ENCODE assay signal across 8 cellular contexts in genomic region chr22:42930810-42931420, GRCh38.
DNase-seq lines count a peak whose midpoint lies in the region; ATAC-seq and TF ChIP-seq lines count a peak whose summit lies in the region.

No MANE protein-coding gene starts in this region.

- no peak for DNase-seq in GM13977 (ENCODE audit: low spot score)
- DNase-seq in NB4 (ENCODE audit: low read depth): peak; percentile 25
- DNase-seq in fibroblast of lung (ENCODE audit: low read depth in 2 of 2): peak in 1 of 2 donors; percentile 56
- DNase-seq in G401 (ENCODE audit: low spot score): no peak
- no peak for DNase-seq in HAP-1 (ENCODE audit: low spot score in 2 of 2)
- no peak for DNase-seq in effector memory CD8-positive, alpha-beta T cell
- DNase-seq in KBM-7: no peak

- H3K4me2 ChIP-seq in fibroblast of lung (ENCODE audit: extremely low read depth, insufficient read depth, low read length): peak overlapping the region; percentile 33

- H3K9ac ChIP-seq in fibroblast of lung (ENCODE audit: insufficient read depth, low read length): peak overlapping the region; percentile 48

- no peak for ATAC-seq in effector memory CD8-positive, alpha-beta T cell (replicated peaks)

- H3K27me3 Mint-ChIP-seq in effector memory CD8-positive, alpha-beta T cell: no peaks in the 10 kb centered on the region

- in situ Hi-C loops in GM13977 (cut with MboI; ENCODE audit: low pct_unique_long_range_greater_than_20kb, low sequenced_read_pairs, unreplicated experiment) (no loop called here), G401 (cut with HindIII; ENCODE audit: low sequenced_read_pairs) (no loop called here), HAP-1 (cut with MboI; ENCODE audit: low sequenced_read_pairs) (no loop called here), KBM-7 (cut with MboI; ENCODE audit: low pct_unique_long_range_greater_than_20kb, low sequenced_read_pairs) (no loop called here)

- peaks cover 34% of the 10 kb centered on the region for H3K4me1 ChIP-seq in fibroblast of lung (ENCODE audit: control insufficient read depth, extremely low read depth, insufficient read depth, low read length)
- H3K4me1 ChIP-seq in HAP-1: peaks cover 10% of the 10 kb centered on the region; the same call in 1 of the 2 replicates

- H3K4me1 Mint-ChIP-seq in effector memory CD8-positive, alpha-beta T cell (ENCODE audit: low read depth in 2 of 2): peaks cover 55 to 56% of the 10 kb centered on the region in 2 donors

- H3K36me3 Mint-ChIP-seq in effector memory CD8-positive, alpha-beta T cell (ENCODE audit: insufficient read depth): peaks cover 7% of the 10 kb centered on the region

- H3K79me2 ChIP-seq in fibroblast of lung (ENCODE audit: control insufficient read depth, insufficient read depth, low read length): peaks cover 51% of the 10 kb centered on the region

- H3K36me3 ChIP-seq in fibroblast of lung (ENCODE audit: control insufficient read depth, insufficient read depth, low read length) (no peaks in the 10 kb centered on the region), HAP-1 (replicated peaks) (no peaks in the 10 kb centered on the region)

- TF ChIP-seq POLR2A in NB4 (IDR thresholded peaks at IDR 0.05; ENCODE audit: extremely low read depth, insufficient read length): no peak

- peak overlapping the region; percentile 97 for H3K27ac ChIP-seq in fibroblast of lung (ENCODE audit: insufficient read depth, low read length)
- H3K27ac ChIP-seq in skin epidermis: peak overlapping the region in 20 of 21 experiments; percentile 30 to 91 (median 79)

- H3K9me3 ChIP-seq in fibroblast of lung (ENCODE audit: control insufficient read depth, insufficient read depth, low read depth, low read length) (no peaks in the 10 kb centered on the region), HAP-1 (no peaks in the 10 kb centered on the region)

- H2AFZ ChIP-seq in fibroblast of lung (ENCODE audit: low read length): no peak overlapping the region

- no peaks in the 10 kb centered on the region for H3K9me3 Mint-ChIP-seq in effector memory CD8-positive, alpha-beta T cell

- H3K27me3 ChIP-seq in fibroblast of lung (ENCODE audit: control insufficient read depth, insufficient read depth, low read length) (no peaks in the 10 kb centered on the region), HAP-1 (ENCODE audit: low read depth) (no peaks in the 10 kb centered on the region)

- no peaks in the 10 kb centered on the region for H4K20me1 ChIP-seq in fibroblast of lung (ENCODE audit: control insufficient read depth, extremely low read depth, insufficient read depth, low read length)

- H3K4me3 ChIP-seq in NB4 (ENCODE audit: low read depth, low read length) (no peak overlapping the region), fibroblast of lung (replicated peaks in 1 of 4; ENCODE audit: control extremely low read depth in 1 of 4, insufficient read depth in 1 of 4, low read depth in 3 of 4, low read length in 4 of 4) (peak overlapping the region in 1 of 4 experiments; percentile 6), skin epidermis (no peak overlapping the region), HAP-1 (no peak overlapping the region)

- TF ChIP-seq CTCF in GM13977 (IDR thresholded peaks at IDR 0.05; ENCODE audit: extremely low read depth, insufficient read depth, missing control alignments) (peak; percentile 32), NB4 (IDR thresholded peaks at IDR 0.05; ENCODE audit: low read depth, low read length) (no peak), fibroblast of lung (conservative IDR thresholded peaks at IDR 0.05 in 1 of 2, IDR thresholded peaks at IDR 0.05 in 1 of 2; ENCODE audit: low read depth in 1 of 2, low read length in 2 of 2) (no peak)

- peak overlapping the region in 1 of 2 donors; percentile 77 for H3K27ac Mint-ChIP-seq in effector memory CD8-positive, alpha-beta T cell

- H3K4me3 Mint-ChIP-seq in effector memory CD8-positive, alpha-beta T cell: no peak overlapping the region
